Comparison of ENCODE assay signal across 10 cellular contexts in genomic region chr5:75048457-75048953, GRCh38. TPM values are rescaled to one million over a fixed set of nuclear protein-coding genes. Genes with fewer than 3 reads are reported as not detected.
DNase-seq lines count a peak whose midpoint lies in the region; ATAC-seq, FAIRE-seq and TF ChIP-seq lines count a peak whose summit lies in the region.
"Had no signal": no experiment of that assay in that cellular context is flagged by ENCODE, and none has a peak within 500 bp of the region (broad histone marks: within the 10 kb centered on the region; RNA-seq: fewer than 3 reads in every experiment).

No MANE protein-coding gene starts in this region.

- no peaks in the 10 kb centered on the region for H3K9me3 Mint-ChIP-seq in activated naive CD4-positive, alpha-beta T cell treated with anti-CD3 and anti-CD28 coated beads, Interleukin-2, amount 50 U/mL, for 24 hours

- H3K9me3 ChIP-seq in endocrine pancreas (ENCODE audit: control insufficient read depth, low read length) (no peaks in the 10 kb centered on the region), A673 (ENCODE audit: low read depth, low read length, poor library complexity, severe bottlenecking) (no peaks in the 10 kb centered on the region)

- H3K9ac ChIP-seq in endocrine pancreas (ENCODE audit: control insufficient read depth, insufficient read depth, low read length) = no peak overlapping the region

- no peak for FAIRE-seq in urothelium cell line (lab: Jason Lieb, UNC)

- CTCF ChIA-PET in A673 (lab: Charles Lee) = interaction anchor here (1.2 kb wide), 1 partner anchor 12 kb away, joined by 3 read pairs; no protein-coding TSS in a partner anchor

- peak; percentile 49 for ATAC-seq in HG03442 (IDR thresholded peaks at IDR 0.05; ENCODE audit: unreplicated experiment)

- H3K4me3 ChIP-seq in endocrine pancreas (ENCODE audit: control insufficient read depth, insufficient read depth, low read length) = peak overlapping the region; percentile 33
- H3K4me3 ChIP-seq in A673 (ENCODE audit: low read depth, low read length, poor library complexity, severe bottlenecking) = no peak overlapping the region
- H3K4me3 ChIP-seq: cardiac muscle cell had no signal

- H3K36me3 Mint-ChIP-seq in activated naive CD4-positive, alpha-beta T cell treated with anti-CD3 and anti-CD28 coated beads, Interleukin-2, amount 50 U/mL, for 24 hours = peaks cover 20% of the 10 kb centered on the region

- no peaks in the 10 kb centered on the region for H3K27me3 Mint-ChIP-seq in activated naive CD4-positive, alpha-beta T cell treated with anti-CD3 and anti-CD28 coated beads, Interleukin-2, amount 50 U/mL, for 24 hours

- no peak for TF ChIP-seq CTCF in A673 (conservative IDR thresholded peaks at IDR 0.05; ENCODE audit: low read depth, low read length)

- H3K27ac Mint-ChIP-seq in activated naive CD4-positive, alpha-beta T cell treated with anti-CD3 and anti-CD28 coated beads, Interleukin-2, amount 50 U/mL, for 24 hours = peak overlapping the region; percentile 57

- H3K36me3 ChIP-seq in endocrine pancreas (ENCODE audit: control insufficient read depth, insufficient read depth, low read length) (no peaks in the 10 kb centered on the region), A673 (ENCODE audit: insufficient read depth, low read length, poor library complexity, severe bottlenecking) (no peaks in the 10 kb centered on the region)
- H3K36me3 ChIP-seq: cardiac muscle cell had no signal

- H3K4me1 Mint-ChIP-seq in activated naive CD4-positive, alpha-beta T cell treated with anti-CD3 and anti-CD28 coated beads, Interleukin-2, amount 50 U/mL, for 24 hours = peaks cover 87% of the 10 kb centered on the region

- no peak overlapping the region for H3K27ac ChIP-seq in A673 (ENCODE audit: low read depth, low read length, poor library complexity, severe bottlenecking)
- H3K27ac ChIP-seq: C4-2B, cardiac muscle cell had no signal

- POLR2A ChIA-PET in A673 (lab: Charles Lee; ENCODE audit: low non-redundant PET) = no interaction called here

- H3K4me1 ChIP-seq in endocrine pancreas (ENCODE audit: control insufficient read depth, insufficient read depth, low read length) (peaks cover 12% of the 10 kb centered on the region), A673 (ENCODE audit: insufficient read depth, low read length, poor library complexity, severe bottlenecking) (peaks cover 9% of the 10 kb centered on the region)

- DNase-seq in activated naive CD4-positive, alpha-beta T cell treated with Interleukin-2 at 50 U/mL for 16 hours = no peak
- DNase-seq in stimulated activated CD4-positive, alpha-beta T cell treated with anti-CD3 and anti-CD28 coated beads, Interleukin-2, amount 100 ng/mL, for 24 hours = no peak
- DNase-seq in A673 (ENCODE audit: low spot score) = no peak
- no peak for DNase-seq in urothelium cell line (ENCODE audit: low spot score)
- DNase-seq in activated CD8-positive, alpha-beta memory T cell treated with anti-CD3 and anti-CD28 coated beads, Interleukin-2, amount 50 U/mL, for 4 hours = no peak

- intact Hi-C loops in A673 (cut with micrococcal nuclease; ENCODE audit: unreplicated experiment) = loop anchor here (5.0 kb wide), 1 partner anchor 189 kb away; the partner anchor contains the start of gene ANKRD31

- peak overlapping the region; percentile 66 for H3K4me3 Mint-ChIP-seq in activated naive CD4-positive, alpha-beta T cell treated with anti-CD3 and anti-CD28 coated beads, Interleukin-2, amount 50 U/mL, for 24 hours

- no peaks in the 10 kb centered on the region for H3K27me3 ChIP-seq in endocrine pancreas (ENCODE audit: control insufficient read depth, insufficient read depth, low read length)
- peaks cover 14% of the 10 kb centered on the region for H3K27me3 ChIP-seq in A673 (replicated peaks; ENCODE audit: insufficient read depth, low read depth, low read length, poor library complexity)

- no TSS peak for BruUV-seq in A673 (replicated peaks; lab: Mats Ljungman, UMichigan)

RNA-seq across cellular contexts. Expression of gene GCNT4, which starts 3.9 kb away (rescaled TPM):
- total RNA-seq in A673 (2021) = 1.9 and 2.5 TPM in 2 replicates
